Comparison of ENCODE assay signal across 8 cellular contexts in the genomic region with DNA sequence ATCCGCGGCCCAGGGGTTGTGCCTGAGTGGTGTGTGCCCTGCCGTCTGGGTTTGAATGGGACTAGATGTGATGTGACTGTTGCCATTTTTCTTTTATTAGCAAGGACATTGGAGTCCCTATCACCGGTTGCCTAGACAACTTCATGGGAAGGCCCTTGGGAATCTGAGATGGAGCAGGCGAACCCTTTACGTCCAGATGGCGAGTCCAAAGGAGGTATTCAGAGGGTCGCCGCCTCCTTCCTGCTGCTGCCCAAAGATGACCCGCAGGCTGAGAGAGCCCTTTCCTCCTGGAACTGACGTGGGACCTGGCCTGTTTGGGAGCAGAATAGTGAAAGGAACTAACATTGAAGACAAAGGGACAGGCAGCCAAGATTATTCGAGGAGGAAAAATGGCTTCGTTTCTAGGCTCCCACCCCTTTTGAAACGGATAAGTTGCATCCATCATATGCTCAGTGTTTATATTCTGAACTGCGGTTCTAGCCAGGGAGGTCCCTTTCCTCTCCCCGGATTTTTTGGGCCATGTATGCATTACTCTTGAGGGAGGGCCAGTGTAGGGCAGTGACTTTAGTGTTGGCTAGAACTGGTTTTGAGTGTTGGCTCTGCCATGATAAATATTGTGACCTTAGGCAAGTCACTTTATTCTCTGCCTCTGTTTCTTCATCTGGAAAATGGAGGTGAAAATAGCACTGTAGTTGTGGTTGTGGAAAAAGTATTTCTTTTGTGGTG. TPM values are rescaled to one million over a fixed set of nuclear protein-coding genes. Genes with fewer than 3 reads are reported as not detected.
A peak's percentile ranks its signal among the peaks of the same experiment; 100 is the strongest.
DNase-seq lines count a peak whose midpoint lies in the region; ATAC-seq, FAIRE-seq and TF ChIP-seq lines count a peak whose summit lies in the region.

No MANE protein-coding gene starts in this region.

- peaks cover 55% of the 10 kb centered on the region for H3K36me3 ChIP-seq in SJSA1

- peak; percentile 80 for DNase-seq in DMS 273 (lab: John Stamatoyannopoulos, UW; ENCODE audit: unreplicated experiment)
- no peak for DNase-seq in SJSA1 (ENCODE audit: low read depth in 1 of 2, low spot score in 2 of 2)
- peak; percentile 37 for DNase-seq in endothelial cell (ENCODE audit: low spot score)
- DNase-seq in nephron progenitor cell = peak; percentile 52
- no peak for DNase-seq in D721Med (ENCODE audit: insufficient read length, low spot score)
- DNase-seq in posterior cingulate gyrus = no peak

- H3K27me3 Mint-ChIP-seq in endothelial cell (ENCODE audit: unreplicated experiment) (peaks cover 7% of the 10 kb centered on the region), nephron progenitor cell (ENCODE audit: low read depth, poor library complexity) (peaks cover under 1% of the 10 kb centered on the region)

- no peaks in the 10 kb centered on the region for H3K9me3 Mint-ChIP-seq in endothelial cell (ENCODE audit: unreplicated experiment)
- H3K9me3 Mint-ChIP-seq in nephron progenitor cell = peaks cover 25% of the 10 kb centered on the region

- H3K4me1 ChIP-seq in SJSA1 (replicated peaks) = peaks cover 15% of the 10 kb centered on the region

- peak overlapping the region; percentile 97 for H3K4me3 Mint-ChIP-seq in endothelial cell (ENCODE audit: unreplicated experiment)
- H3K4me3 Mint-ChIP-seq in nephron progenitor cell = peak overlapping the region; percentile 98

- peak overlapping the region; percentile 88 for H3K4me3 ChIP-seq in SJSA1

- TF ChIP-seq CTCF in endothelial cell (IDR thresholded peaks at IDR 0.05; ENCODE audit: unreplicated experiment) (no peak), nephron progenitor cell (IDR thresholded peaks at IDR 0.05) (no peak), D721Med (IDR thresholded peaks at IDR 0.05; ENCODE audit: insufficient read depth, missing control alignments) (no peak)

- intact Hi-C loops in posterior cingulate gyrus (cut with DNase I) = loop anchor here (1.0 to 2.0 kb wide), 2 partner anchors 73 to 303 kb away; a partner anchor contains a TSS

- FAIRE-seq in D721Med (lab: Jason Lieb, UNC) = no peak

- peak overlapping the region; percentile 98 for H3K27ac ChIP-seq in SJSA1

- peaks cover 24% of the 10 kb centered on the region for H3K36me3 Mint-ChIP-seq in endothelial cell (ENCODE audit: low read depth, unreplicated experiment)
- H3K36me3 Mint-ChIP-seq in nephron progenitor cell (ENCODE audit: low read depth) = peaks cover 53% of the 10 kb centered on the region

- H3K9me3 ChIP-seq in SJSA1 (replicated peaks) = no peaks in the 10 kb centered on the region

- ATAC-seq in HG03378 (IDR thresholded peaks at IDR 0.05; ENCODE audit: unreplicated experiment) = peak; percentile 2
- no peak for ATAC-seq in HG03342 (IDR thresholded peaks at IDR 0.05; ENCODE audit: unreplicated experiment)

- H3K27me3 ChIP-seq in SJSA1 (replicated peaks) = no peaks in the 10 kb centered on the region

- peaks cover 23% of the 10 kb centered on the region for H3K4me1 Mint-ChIP-seq in endothelial cell (ENCODE audit: unreplicated experiment)
- peaks cover 53% of the 10 kb centered on the region for H3K4me1 Mint-ChIP-seq in nephron progenitor cell

- peak overlapping the region; percentile 98 for H3K27ac Mint-ChIP-seq in endothelial cell (ENCODE audit: unreplicated experiment)
- peak overlapping the region; percentile 100 for H3K27ac Mint-ChIP-seq in nephron progenitor cell

RNA-seq across cellular contexts. Expression of a gene that starts 0.7 kb away (rescaled TPM):
- 37.4 and 44.3 TPM in 2 replicates for total RNA-seq in SJSA1 (2014; rRNA removed; shearing (Covaris generic))
- total RNA-seq in endothelial cell (ENCODE audit: unreplicated experiment) = 18.7 TPM

RNA-seq across cellular contexts. Expression of a gene that starts 0.7 kb away (rescaled TPM):
- total RNA-seq in SJSA1 (2014; rRNA removed; shearing (Covaris generic)) = 14.8 and 51.0 TPM in 2 replicates
- 36.0 TPM for total RNA-seq in endothelial cell (ENCODE audit: unreplicated experiment)

Comparison
In these comparisons a context has a peak if more than half of its experiments do, and no peak if none do; other contexts are left out.
1. DNase-seq: peak in DMS 273 (single experiment), endothelial cell (single experiment) and nephron progenitor cell (single experiment); none in SJSA1 (0 of 2), D721Med (single experiment) and posterior cingulate gyrus (0 of 10).